8 cellular contexts compared by ENCODE assay signal in genomic region chr6:33192105-33192646, GRCh38. TPM values are rescaled to one million over a fixed set of nuclear protein-coding genes. Genes with fewer than 3 reads are reported as not detected.
DNase-seq lines count a peak whose midpoint lies in the region; ATAC-seq and TF ChIP-seq lines count a peak whose summit lies in the region.

Gene COL11A2 (minus strand): TSS chr6:33192467. CDS start chr6:33192240, 227 bp downstream.

- peak within 1 kb of the TSS in 1 of 2 experiments; percentile 48 for H3K14ac ChIP-seq in mesenchymal stem cell (ENCODE audit: low read length in 2 of 2)

- H3K18ac ChIP-seq in mesenchymal stem cell (ENCODE audit: low read depth in 1 of 2, low read length in 2 of 2) = no peak within 1 kb of the TSS

- H3K36me3 ChIP-seq in mesenchymal stem cell (ENCODE audit: control insufficient read depth in 1 of 2, insufficient read depth in 2 of 2, low read depth in 1 of 2, low read length in 2 of 2) (peaks cover 30 to 36% of the 10 kb centered on the region in 2 experiments), tibial artery (peaks cover 15 to 32% (median 28%) of the 10 kb centered on the region in 3 donors)

- H4K8ac ChIP-seq in mesenchymal stem cell (ENCODE audit: low read length) = peak within 1 kb of the TSS; percentile 33

- H3K4ac ChIP-seq in mesenchymal stem cell (ENCODE audit: low read depth in 1 of 2, low read length in 2 of 2) = peak within 1 kb of the TSS in 1 of 2 experiments; percentile 21

- H3K23ac ChIP-seq in mesenchymal stem cell (ENCODE audit: low read length in 2 of 2) = peak within 1 kb of the TSS; percentile 20 to 76

- H4K91ac ChIP-seq in mesenchymal stem cell (ENCODE audit: low read length) = no peak within 1 kb of the TSS

- H3K9me3 ChIP-seq in mesenchymal stem cell (ENCODE audit: control insufficient read depth, low read length) (no peaks in the 10 kb centered on the region), tibial artery (no peaks in the 10 kb centered on the region)

- no peak within 1 kb of the TSS for H2BK120ac ChIP-seq in mesenchymal stem cell (ENCODE audit: low read depth, low read length)

- no peak within 1 kb of the TSS for H2BK12ac ChIP-seq in mesenchymal stem cell (ENCODE audit: low read length in 2 of 2)

- H3K4me1 ChIP-seq in mesenchymal stem cell (ENCODE audit: control insufficient read depth, insufficient read depth, low read depth, low read length) (peaks cover 22% of the 10 kb centered on the region), tibial artery (peaks cover 0 to 25% (median 18%) of the 10 kb centered on the region in 4 donors)

- H3K4me2 ChIP-seq in mesenchymal stem cell (ENCODE audit: low read length, poor library complexity, severe bottlenecking) = peak within 1 kb of the TSS; percentile 87

- WGBS in mesenchymal stem cell = 9% methylated on average over 26 of the region's 35 CpGs

- H3K79me1 ChIP-seq in mesenchymal stem cell (replicated peaks; ENCODE audit: low read length, poor library complexity, severe bottlenecking) = peaks cover 19% of the 10 kb centered on the region

- H3K4me3 ChIP-seq in mesenchymal stem cell (ENCODE audit: insufficient read depth in 1 of 2, low read depth in 1 of 2, low read length in 2 of 2) (peak within 1 kb of the TSS; percentile 34 to 74), tibial artery (peak within 1 kb of the TSS; percentile 36 to 49)

- H3K27me3 ChIP-seq in mesenchymal stem cell (ENCODE audit: control insufficient read depth in 1 of 2, insufficient read depth in 1 of 2, low read length in 2 of 2) (peaks cover 43 to 44% of the 10 kb centered on the region in 2 experiments), tibial artery (peaks cover 0 to 31% of the 10 kb centered on the region in 2 donors)

- H2AFZ ChIP-seq in mesenchymal stem cell (ENCODE audit: low read depth, low read length) = peak within 1 kb of the TSS; percentile 10

- intact Hi-C loops in tibial artery (cut with DNase I; ENCODE audit: low total_unique reads) = no loop called here

- no peak within 1 kb of the TSS for H2AK5ac ChIP-seq in mesenchymal stem cell (ENCODE audit: low read length, severe bottlenecking)

- no peak within 1 kb of the TSS for H2BK15ac ChIP-seq in mesenchymal stem cell (ENCODE audit: low read depth, poor library complexity, severe bottlenecking)

- ATAC-seq in GM21381 (IDR thresholded peaks at IDR 0.05; ENCODE audit: unreplicated experiment) = no peak

- TF ChIP-seq CTCF in tibial artery (IDR thresholded peaks at IDR 0.05) = no peak

- peak; percentile 42 for DNase-seq in activated T-cell treated with anti-CD3 and anti-CD28 coated beads, Interleukin-2, amount 50 U/mL, for 1 hour
- DNase-seq in activated T-cell treated with anti-CD3 and anti-CD28 coated beads, Interleukin-2, amount 50 U/mL, for 48 hours = no peak
- DNase-seq in mesenchymal stem cell = no peak
- no peak for DNase-seq in tibial artery
- no peak for DNase-seq in SKM-1 treated with dmso at 0.1 percent for 144 hours (lab: John Stamatoyannopoulos, UW; ENCODE audit: unreplicated experiment)
- no peak for DNase-seq in NCI-H2171 (lab: John Stamatoyannopoulos, UW)

- peak within 1 kb of the TSS; percentile 72 for H3K9ac ChIP-seq in mesenchymal stem cell (ENCODE audit: low read length)

- H2BK5ac ChIP-seq in mesenchymal stem cell (ENCODE audit: low read depth, low read length, poor library complexity, severe bottlenecking) = no peak within 1 kb of the TSS

- H3K27ac ChIP-seq in cingulate gyrus (ENCODE audit: low read depth, low read length) (peak within 1 kb of the TSS; percentile 95), mesenchymal stem cell (ENCODE audit: low read length, poor library complexity, severe bottlenecking) (no peak within 1 kb of the TSS), tibial artery (peak within 1 kb of the TSS; percentile 48 to 54)

RNA-seq across cellular contexts. Expression of gene COL11A2, which starts in this region (rescaled TPM):
- polyA plus RNA-seq in mesenchymal stem cell (2013, experiment 1 of 2) = 0.44 TPM
- polyA plus RNA-seq in mesenchymal stem cell (2013, experiment 2 of 2) = 0.37 TPM
